In the genomic region with DNA sequence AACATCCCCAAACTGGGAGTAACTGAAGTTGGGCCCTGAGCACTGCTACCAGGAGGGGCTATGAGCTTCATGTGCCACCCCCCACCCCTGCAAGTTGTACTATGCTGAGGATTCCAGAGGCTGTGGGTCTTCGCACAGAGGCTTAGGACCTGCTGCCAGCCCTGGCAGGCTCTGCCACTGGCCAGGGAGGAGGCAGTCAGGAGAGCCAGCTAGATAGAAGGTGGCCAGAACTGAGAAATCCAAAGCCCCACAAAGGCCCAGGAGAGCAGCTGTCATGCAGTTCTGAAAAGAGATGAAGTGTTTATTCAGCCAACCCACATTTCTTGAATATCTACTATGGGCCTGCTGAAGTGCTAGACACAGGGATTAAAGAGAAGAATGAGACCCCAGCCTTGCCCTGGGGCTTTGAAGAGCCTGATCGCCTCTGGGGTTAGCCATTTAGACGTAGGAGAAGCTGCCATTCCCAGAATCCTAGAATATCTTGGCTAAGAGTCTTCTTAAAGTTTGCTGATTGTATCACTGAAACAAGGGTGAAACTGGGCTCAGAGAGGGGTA, we compare ENCODE assay signal across 10 cellular contexts. TPM values are rescaled to one million over a fixed set of nuclear protein-coding genes. Genes with fewer than 3 reads are reported as not detected.
DNase-seq lines count a peak whose midpoint lies in the region; ATAC-seq and TF ChIP-seq lines count a peak whose summit lies in the region.
"Had no signal": no experiment of that assay in that cellular context is flagged by ENCODE, and none has a peak within 500 bp of the region (broad histone marks: within the 10 kb centered on the region; RNA-seq: fewer than 3 reads in every experiment).

No MANE protein-coding gene starts in this region.

- no peak overlapping the region for H3K18ac ChIP-seq in mesenchymal stem cell (ENCODE audit: low read depth in 1 of 2, low read length in 2 of 2)

- H3K27ac Mint-ChIP-seq in activated T-helper 17 cell treated with anti-CD3 and anti-CD28 coated beads, Interleukin-2, amount 50 U/mL, for 72 hours = peak overlapping the region; percentile 69

- peaks cover 32% of the 10 kb centered on the region for H3K79me1 ChIP-seq in mesenchymal stem cell (replicated peaks; ENCODE audit: low read length, poor library complexity, severe bottlenecking)

- H3K36me3 ChIP-seq in heart right ventricle (peaks cover 0 to 16% (median 0%) of the 10 kb centered on the region in 9 donors), mesenchymal stem cell (ENCODE audit: control insufficient read depth in 1 of 2, insufficient read depth in 2 of 2, low read depth in 1 of 2, low read length in 2 of 2) (peaks cover 9 to 11% of the 10 kb centered on the region in 2 experiments), upper lobe of left lung (peaks cover 0 to 4% (median 0%) of the 10 kb centered on the region in 4 donors), uterus (no peaks in the 10 kb centered on the region)

- peaks cover 4% of the 10 kb centered on the region for H3K36me3 Mint-ChIP-seq in activated T-helper 17 cell treated with anti-CD3 and anti-CD28 coated beads, Interleukin-2, amount 50 U/mL, for 72 hours (ENCODE audit: low read depth)

- DNase-seq in heart right ventricle = no peak
- no peak for DNase-seq in Right ventricle myocardium inferior (ENCODE audit: missing footprints)
- no peak for DNase-seq in mesenchymal stem cell
- DNase-seq in upper lobe of left lung = no peak
- DNase-seq in uterus = no peak
- DNase-seq in amniotic stem cell (lab: John Stamatoyannopoulos, UW) = no peak
- no peak for DNase-seq in SHP77 treated with DMSO at 0.1 percent for 48 hours (lab: John Stamatoyannopoulos, UW)
- DNase-seq: NCI-H1694 treated with DMSO at 0.1 percent for 48 hours; stimulated activated CD4-positive, alpha-beta T cell treated with anti-CD3 and anti-CD28 coated beads, Interleukin-1b, Interleukin-23, amount 100 ng/mL, for 48 hours had no signal

- intact Hi-C loops in heart right ventricle (cut with DNase I) (loop anchor here in 9 of 10 donors (2.0 to 10.0 kb wide), 9 partner anchors 42 to 193 kb away; a partner anchor contains a TSS), Right ventricle myocardium inferior (cut with DNase I) (loop anchor here (2.0 to 10.0 kb wide), 5 partner anchors 89 to 258 kb away; a partner anchor contains a TSS), uterus (cut with DNase I; ENCODE audit: low total_unique reads) (loop anchor here (10.0 kb wide), 2 partner anchors 65 to 125 kb away; a partner anchor contains a TSS)

- peak overlapping the region; percentile 85 for H3K9ac ChIP-seq in mesenchymal stem cell (ENCODE audit: low read length)

- no peaks in the 10 kb centered on the region for H3K27me3 ChIP-seq in heart right ventricle
- H3K27me3 ChIP-seq in mesenchymal stem cell (ENCODE audit: control insufficient read depth in 1 of 2, insufficient read depth in 1 of 2, low read length in 2 of 2) = no peaks in the 10 kb centered on the region
- no peaks in the 10 kb centered on the region for H3K27me3 ChIP-seq in upper lobe of left lung
- no peaks in the 10 kb centered on the region for H3K27me3 ChIP-seq in uterus

- H2AFZ ChIP-seq in mesenchymal stem cell (ENCODE audit: low read depth, low read length) = no peak overlapping the region

- no peak overlapping the region for H2BK5ac ChIP-seq in mesenchymal stem cell (ENCODE audit: low read depth, low read length, poor library complexity, severe bottlenecking)

- H3K4me1 ChIP-seq in heart right ventricle (peaks cover 7 to 56% (median 36%) of the 10 kb centered on the region in 9 donors), mesenchymal stem cell (ENCODE audit: control insufficient read depth, insufficient read depth, low read depth, low read length) (peaks cover 26% of the 10 kb centered on the region), upper lobe of left lung (peaks cover 20 to 28% (median 23%) of the 10 kb centered on the region in 4 donors), uterus (peaks cover 5 to 6% of the 10 kb centered on the region in 2 donors)

- no peaks in the 10 kb centered on the region for H3K9me3 ChIP-seq in heart right ventricle
- H3K9me3 ChIP-seq in mesenchymal stem cell (ENCODE audit: control insufficient read depth, low read length) = no peaks in the 10 kb centered on the region
- H3K9me3 ChIP-seq in upper lobe of left lung = no peaks in the 10 kb centered on the region
- H3K9me3 ChIP-seq in uterus = no peaks in the 10 kb centered on the region

- H2AK5ac ChIP-seq in mesenchymal stem cell (ENCODE audit: low read length, severe bottlenecking) = peak overlapping the region; percentile 89

- ATAC-seq in heart right ventricle (no peak), Right ventricle myocardium inferior (no peak), upper lobe of left lung (ENCODE audit: low FRiP score in 2 of 2) (no peak)
- no peak for ATAC-seq in activated T-helper 17 cell treated with anti-CD3 and anti-CD28 coated beads, Interleukin-2, amount 50 U/mL, for 72 hours (replicated peaks)

- no peak for TF ChIP-seq POLR2A in upper lobe of left lung (IDR thresholded peaks at IDR 0.05)
- TF ChIP-seq POLR2A in uterus (IDR thresholded peaks at IDR 0.05) = no peak

- H3K4me3 Mint-ChIP-seq in activated T-helper 17 cell treated with anti-CD3 and anti-CD28 coated beads, Interleukin-2, amount 50 U/mL, for 72 hours = peak overlapping the region; percentile 79

- H3K4me3 ChIP-seq in heart right ventricle = peak overlapping the region in 7 of 10 donors; percentile 74 to 90 (median 85)
- peak overlapping the region in 1 of 2 experiments; percentile 91 for H3K4me3 ChIP-seq in mesenchymal stem cell (ENCODE audit: insufficient read depth in 1 of 2, low read depth in 1 of 2, low read length in 2 of 2)
- peak overlapping the region in 2 of 4 donors; percentile 86 to 88 for H3K4me3 ChIP-seq in upper lobe of left lung
- H3K4me3 ChIP-seq in uterus = no peak overlapping the region

- peak overlapping the region; percentile 26 for H3K4me2 ChIP-seq in mesenchymal stem cell (ENCODE audit: low read length, poor library complexity, severe bottlenecking)

- H4K8ac ChIP-seq in mesenchymal stem cell (ENCODE audit: low read length) = no peak overlapping the region

- 55 to 74% methylated on average over 3 of the region's 3 CpGs for WGBS in heart right ventricle, 2 donors
- WGBS in mesenchymal stem cell = 91% methylated on average over 3 of the region's 3 CpGs
- 60 to 78% methylated on average over 3 of the region's 3 CpGs for WGBS in upper lobe of left lung, 2 donors

- peak overlapping the region; percentile 27 to 89 (median 68) for H3K27ac ChIP-seq in heart right ventricle
- H3K27ac ChIP-seq in mesenchymal stem cell (ENCODE audit: low read length, poor library complexity, severe bottlenecking) = no peak overlapping the region
- H3K27ac ChIP-seq in upper lobe of left lung = peak overlapping the region in 3 of 4 donors; percentile 8 to 38 (median 24)
- H3K27ac ChIP-seq in uterus = no peak overlapping the region

- no peaks in the 10 kb centered on the region for H3K27me3 Mint-ChIP-seq in activated T-helper 17 cell treated with anti-CD3 and anti-CD28 coated beads, Interleukin-2, amount 50 U/mL, for 72 hours

- TF ChIP-seq CTCF in heart right ventricle (IDR thresholded peaks at IDR 0.05) = no peak
- no peak for TF ChIP-seq CTCF in upper lobe of left lung (IDR thresholded peaks at IDR 0.05)
- no peak for TF ChIP-seq CTCF in uterus (IDR thresholded peaks at IDR 0.05)

- peaks cover 7% of the 10 kb centered on the region for H3K4me1 Mint-ChIP-seq in activated T-helper 17 cell treated with anti-CD3 and anti-CD28 coated beads, Interleukin-2, amount 50 U/mL, for 72 hours

- no peak for TF ChIP-seq EP300 in upper lobe of left lung (IDR thresholded peaks at IDR 0.05)

- no peak overlapping the region for H2BK15ac ChIP-seq in mesenchymal stem cell (ENCODE audit: low read depth, poor library complexity, severe bottlenecking)

- H3K4ac ChIP-seq in mesenchymal stem cell (ENCODE audit: low read depth in 1 of 2, low read length in 2 of 2) = no peak overlapping the region

- no peak overlapping the region for H3K23ac ChIP-seq in mesenchymal stem cell (ENCODE audit: low read length in 2 of 2)

- no peak overlapping the region for H2BK12ac ChIP-seq in mesenchymal stem cell (ENCODE audit: low read length in 2 of 2)

- no peak overlapping the region for H3K14ac ChIP-seq in mesenchymal stem cell (ENCODE audit: low read length in 2 of 2)

- H3K9me3 Mint-ChIP-seq in activated T-helper 17 cell treated with anti-CD3 and anti-CD28 coated beads, Interleukin-2, amount 50 U/mL, for 72 hours = no peaks in the 10 kb centered on the region

- H4K91ac ChIP-seq in mesenchymal stem cell (ENCODE audit: low read length) = no peak overlapping the region

- no peak overlapping the region for H2BK120ac ChIP-seq in mesenchymal stem cell (ENCODE audit: low read depth, low read length)

RNA-seq across cellular contexts. Expression of a gene that starts 1.4 kb away (rescaled TPM):
- total RNA-seq in heart right ventricle = 100 to 1,000 TPM in 6 of 10 donors, 10 to 100 TPM in 4; 60.9 to 239 (median 103) TPM
- polyA plus RNA-seq in heart right ventricle = 10 to 100 TPM; 48.4 to 54.9 TPM
- 136 TPM for total RNA-seq in Right ventricle myocardium inferior
- 10 to 100 TPM; 24.8 to 30.5 TPM for total RNA-seq in activated T-helper 17 cell treated with anti-CD3 and anti-CD28 coated beads, Interleukin-2, amount 50 U/mL, for 72 hours
- 24.0 TPM for polyA plus RNA-seq in mesenchymal stem cell (2013, experiment 1 of 2)
- 22.8 TPM for polyA plus RNA-seq in mesenchymal stem cell (2013, experiment 2 of 2)
- 10 to 100 TPM; 30.6 to 48.2 (median 38.2) TPM for total RNA-seq in upper lobe of left lung
- 10 to 100 TPM in 3 of 4 donors, 1 to 10 TPM in 1; 1.5 to 26.6 (median 16.1) TPM for total RNA-seq in uterus

RNA-seq across cellular contexts. Expression of a gene that starts 10.8 kb away (rescaled TPM):
- total RNA-seq in heart right ventricle = 10 to 100 TPM; 19.0 to 26.9 (median 23.1) TPM
- 10 to 100 TPM; 14.2 to 45.0 TPM for polyA plus RNA-seq in heart right ventricle
- 22.6 TPM for total RNA-seq in Right ventricle myocardium inferior
- 10 to 100 TPM; 35.5 to 85.2 TPM for total RNA-seq in activated T-helper 17 cell treated with anti-CD3 and anti-CD28 coated beads, Interleukin-2, amount 50 U/mL, for 72 hours
- polyA plus RNA-seq in mesenchymal stem cell (2013, experiment 1 of 2) = 36.6 TPM
- polyA plus RNA-seq in mesenchymal stem cell (2013, experiment 2 of 2) = 36.2 TPM
- 10 to 100 TPM in 4 of 6 donors, 1 to 10 TPM in 2; 6.4 to 37.1 (median 28.4) TPM for total RNA-seq in upper lobe of left lung
- total RNA-seq in uterus = 10 to 100 TPM in 3 of 4 donors, 1 to 10 TPM in 1; 6.5 to 46.4 (median 20.4) TPM

RNA-seq across cellular contexts. Expression of a gene that starts 10.8 kb away (rescaled TPM):
- total RNA-seq in heart right ventricle (1 to 10 TPM in 1 of 10 donors, under 1 TPM in 7, not detected in 2; 0.17 to 1.1 (median 0.31) TPM), Right ventricle myocardium inferior (0.24 TPM), upper lobe of left lung (1 to 10 TPM in 2 of 6 donors, under 1 TPM in 4; 0.23 to 3.1 (median 0.43) TPM), uterus (1 to 10 TPM in 1 of 4 donors, under 1 TPM in 2, not detected in 1; 0.21 to 3.3 (median 0.58) TPM)
- polyA plus RNA-seq in heart right ventricle = under 1 TPM; 0.06 to 0.29 TPM
- total RNA-seq in activated T-helper 17 cell treated with anti-CD3 and anti-CD28 coated beads, Interleukin-2, amount 50 U/mL, for 72 hours = under 1 TPM; 0.69 to 0.76 TPM
- polyA plus RNA-seq in mesenchymal stem cell (2013, experiment 1 of 2) = 1.0 TPM
- polyA plus RNA-seq in mesenchymal stem cell (2013, experiment 2 of 2) = 1.2 TPM

RNA-seq across cellular contexts. Expression of a gene that starts 22.9 kb away (rescaled TPM):
- 10 to 100 TPM; 10.9 to 40.3 (median 17.2) TPM for total RNA-seq in heart right ventricle
- 10 to 100 TPM; 20.0 to 42.5 TPM for polyA plus RNA-seq in heart right ventricle
- 10.5 TPM for total RNA-seq in Right ventricle myocardium inferior
- 10 to 100 TPM; 15.2 to 19.4 TPM for total RNA-seq in activated T-helper 17 cell treated with anti-CD3 and anti-CD28 coated beads, Interleukin-2, amount 50 U/mL, for 72 hours
- polyA plus RNA-seq in mesenchymal stem cell (2013, experiment 1 of 2) = 8.9 TPM
- 8.8 TPM for polyA plus RNA-seq in mesenchymal stem cell (2013, experiment 2 of 2)
- total RNA-seq in upper lobe of left lung = 10 to 100 TPM; 12.0 to 25.8 (median 19.6) TPM
- 10 to 100 TPM; 10.5 to 36.8 (median 20.4) TPM for total RNA-seq in uterus

RNA-seq across cellular contexts. Expression of a gene that starts 50.4 kb away (rescaled TPM):
- total RNA-seq in heart right ventricle (1 to 10 TPM in 8 of 10 donors, under 1 TPM in 2; 0.55 to 4.2 (median 1.6) TPM), Right ventricle myocardium inferior (0.35 TPM), upper lobe of left lung (10 to 100 TPM in 3 of 6 donors, 1 to 10 TPM in 3; 5.2 to 21.1 (median 12.7) TPM), uterus (1 to 10 TPM in 1 of 4 donors, under 1 TPM in 1, not detected in 2; 0.40 to 1.9 TPM)
- 1 to 10 TPM in 1 of 2 donors, under 1 TPM in 1; 0.44 to 2.8 TPM for polyA plus RNA-seq in heart right ventricle
- total RNA-seq in activated T-helper 17 cell treated with anti-CD3 and anti-CD28 coated beads, Interleukin-2, amount 50 U/mL, for 72 hours = 10 to 100 TPM in 1 of 2 donors, 1 to 10 TPM in 1; 3.2 to 25.9 TPM
- not detected for polyA plus RNA-seq in mesenchymal stem cell (2013, experiment 1 of 2)
- not detected for polyA plus RNA-seq in mesenchymal stem cell (2013, experiment 2 of 2)

Comparison
In these comparisons a context has a peak if more than half of its experiments do, and no peak if none do; other contexts are left out.
1. H3K27ac ChIP-seq: peak in heart right ventricle (10 of 10) and upper lobe of left lung (3 of 4); none in mesenchymal stem cell (single experiment) and uterus (0 of 2).
2. H3K4me3 ChIP-seq: peak in heart right ventricle (7 of 10); none in uterus (0 of 2).